ENCODE assay signal across 17 cellular contexts in the genomic region with DNA sequence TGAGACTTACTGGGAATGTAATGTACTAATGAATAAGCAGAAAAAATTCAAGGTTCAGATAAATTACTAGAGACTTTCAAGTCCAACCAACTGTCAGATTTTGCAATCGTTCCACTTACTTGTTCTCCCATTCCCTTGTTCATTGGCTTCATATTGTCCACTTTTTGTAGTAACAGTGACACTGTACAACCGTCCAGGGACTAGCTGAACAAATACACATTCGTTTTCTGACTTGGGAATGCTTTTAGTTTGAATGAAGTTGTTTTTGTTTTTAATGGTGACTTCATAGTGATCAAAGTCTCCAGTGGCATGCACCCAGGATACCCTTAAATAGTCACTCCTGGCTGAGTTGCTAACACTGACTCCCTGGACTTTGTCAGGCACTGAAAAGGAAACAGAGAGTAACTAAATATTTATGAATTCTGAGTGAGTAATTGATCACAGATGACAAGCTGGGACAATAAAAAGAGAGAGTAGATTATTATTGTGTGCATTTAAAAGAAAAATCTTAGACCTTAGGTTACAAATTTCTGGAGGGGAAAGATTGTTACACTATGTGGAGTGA.
"Had no signal": no experiment of that assay in that cellular context is flagged by ENCODE, and none has a peak within 500 bp of the region (broad histone marks: within the 10 kb centered on the region; RNA-seq: fewer than 3 reads in every experiment).

No MANE protein-coding gene starts in this region.

- DNase-seq: activated CD4-positive, alpha-beta T cell treated with anti-CD3 and anti-CD28 coated beads, Interleukin-2, amount 10 ng/mL, durations not matched to agents 24 days and 14 days; activated CD8-positive, alpha-beta T cell treated with anti-CD3 and anti-CD28 coated beads, Interleukin-2, amount 10 ng/mL, durations not matched to agents 7 days and 5 days; activated naive CD4-positive, alpha-beta T cell treated with anti-CD3 and anti-CD28 coated beads for 36 hours; activated T-cell treated with anti-CD3 and anti-CD28 coated beads, Interleukin-2, amount 50 U/mL, for 24 hours; brain microvascular endothelial cell; central memory CD4-positive, alpha-beta T cell; colonic mucosa; left colon; lower lobe of right lung; midbrain; sigmoid colon; stimulated activated CD4-positive, alpha-beta T cell treated with anti-CD3 and anti-CD28 coated beads, Interleukin-12 subunit alpha, Interleukin-12 subunit beta, amount 100 ng/mL, for 4 hours; stimulated activated CD4-positive, alpha-beta T cell treated with anti-CD3 and anti-CD28 coated beads, Interleukin-1b, Interleukin-23, amount 100 ng/mL, for 48 hours; stimulated activated CD8-positive, alpha-beta memory T cell treated with anti-CD3 and anti-CD28 coated beads, Interleukin-4, amount 100 ng/mL, for 48 hours; stimulated activated naive CD4-positive, alpha-beta T cell; tibial artery had no signal

- H3K4me1 ChIP-seq: colonic mucosa, parathyroid adenoma, tibial artery had no signal

- H3K9me3 ChIP-seq: colonic mucosa, lower lobe of right lung, sigmoid colon, tibial artery had no signal

- ATAC-seq: activated CD8-positive, alpha-beta T cell treated with anti-CD3 and anti-CD28 coated beads, Interleukin-2, amount 10 ng/mL, durations not matched to agents 7 days and 5 days; left colon; lower lobe of right lung had no signal

- H2AFZ ChIP-seq: parathyroid adenoma had no signal

- H3K79me2 ChIP-seq: parathyroid adenoma had no signal

- H3K9ac ChIP-seq: parathyroid adenoma had no signal

- H3K27me3 ChIP-seq: brain microvascular endothelial cell, colonic mucosa, tibial artery had no signal

- H3K36me3 ChIP-seq: colonic mucosa, sigmoid colon, tibial artery had no signal

- H3K4me3 ChIP-seq: colonic mucosa, lower lobe of right lung, sigmoid colon, tibial artery had no signal

- H3K27ac ChIP-seq: brain microvascular endothelial cell, colonic mucosa, lower lobe of right lung, parathyroid adenoma, tibial artery had no signal
